ENCODE assay signal across 18 cellular contexts in genomic region chr20:57197352-57198198, GRCh38.
"Had no signal": no experiment of that assay in that cellular context is flagged by ENCODE, and none has a peak within 500 bp of the region (broad histone marks: within the 10 kb centered on the region; RNA-seq: fewer than 3 reads in every experiment).

No MANE protein-coding gene starts in this region.

- H3K79me2 ChIP-seq: hepatocyte had no signal

- H3K36me3 ChIP-seq: brain microvascular endothelial cell, prostate gland, right atrium auricular region had no signal

- H3K36me3 Mint-ChIP-seq: activated naive CD4-positive, alpha-beta T cell treated with anti-CD3 and anti-CD28 coated beads, Interleukin-2, amount 50 U/mL, for 72 hours; naive B cell had no signal

- H3K27ac ChIP-seq: brain microvascular endothelial cell, hepatocyte, prostate gland, right atrium auricular region had no signal

- H3K27me3 ChIP-seq: brain microvascular endothelial cell, hepatocyte, right atrium auricular region had no signal

- H3K4me2 ChIP-seq: hepatocyte had no signal

- H2AFZ ChIP-seq: hepatocyte had no signal

- ATAC-seq: activated naive CD4-positive, alpha-beta T cell treated with anti-CD3 and anti-CD28 coated beads, Interleukin-2, amount 50 U/mL, for 72 hours; activated T-helper 17 cell treated with anti-CD3 and anti-CD28 coated beads, Interleukin-2, amount 50 U/mL, for 72 hours; stimulated activated naive CD8-positive, alpha-beta T cell treated with anti-CD3 and anti-CD28 coated beads, Interleukin-15, Interleukin-2, amounts not matched to agents 100 U/mL and 50 U/mL, for 24 hours had no signal

- H3K27ac Mint-ChIP-seq: activated naive CD4-positive, alpha-beta T cell treated with anti-CD3 and anti-CD28 coated beads, Interleukin-2, amount 50 U/mL, for 72 hours; activated T-helper 17 cell treated with anti-CD3 and anti-CD28 coated beads, Interleukin-2, amount 50 U/mL, for 72 hours had no signal

- H3K4me1 ChIP-seq: prostate gland, right atrium auricular region had no signal

- DNase-seq: activated T-cell treated with anti-CD3 and anti-CD28 coated beads, Interleukin-2, amount 50 U/mL, for 1 hour; aorta; brain microvascular endothelial cell; central memory CD4-positive, alpha-beta T cell; effector memory CD4-positive, alpha-beta T cell; mesendoderm; naive B cell; stimulated activated CD4-positive, alpha-beta T cell treated with anti-CD3 and anti-CD28 coated beads, Interleukin-4, amount 100 ng/mL, for 24 hours; stimulated activated naive CD8-positive, alpha-beta T cell treated with anti-CD3 and anti-CD28 coated beads, Interleukin-15, Interleukin-2, amounts not matched to agents 100 U/mL and 50 U/mL, for 24 hours; T-helper 1 cell; T-helper 9 cell had no signal

- H3K9me3 Mint-ChIP-seq: activated naive CD4-positive, alpha-beta T cell treated with anti-CD3 and anti-CD28 coated beads, Interleukin-2, amount 50 U/mL, for 72 hours; activated T-helper 17 cell treated with anti-CD3 and anti-CD28 coated beads, Interleukin-2, amount 50 U/mL, for 72 hours; neural crest cell had no signal

- H3K4me1 Mint-ChIP-seq: activated T-helper 17 cell treated with anti-CD3 and anti-CD28 coated beads, Interleukin-2, amount 50 U/mL, for 72 hours; naive B cell had no signal

- FAIRE-seq: frontal cortex had no signal

- H3K9me3 ChIP-seq: prostate gland, right atrium auricular region had no signal

- H3K4me3 Mint-ChIP-seq: activated T-helper 17 cell treated with anti-CD3 and anti-CD28 coated beads, Interleukin-2, amount 50 U/mL, for 72 hours; naive B cell; neural crest cell had no signal

- H3K4me3 ChIP-seq: hepatocyte, prostate gland, right atrium auricular region had no signal
